ENCODE assay signal across 8 cellular contexts in the genomic region with DNA sequence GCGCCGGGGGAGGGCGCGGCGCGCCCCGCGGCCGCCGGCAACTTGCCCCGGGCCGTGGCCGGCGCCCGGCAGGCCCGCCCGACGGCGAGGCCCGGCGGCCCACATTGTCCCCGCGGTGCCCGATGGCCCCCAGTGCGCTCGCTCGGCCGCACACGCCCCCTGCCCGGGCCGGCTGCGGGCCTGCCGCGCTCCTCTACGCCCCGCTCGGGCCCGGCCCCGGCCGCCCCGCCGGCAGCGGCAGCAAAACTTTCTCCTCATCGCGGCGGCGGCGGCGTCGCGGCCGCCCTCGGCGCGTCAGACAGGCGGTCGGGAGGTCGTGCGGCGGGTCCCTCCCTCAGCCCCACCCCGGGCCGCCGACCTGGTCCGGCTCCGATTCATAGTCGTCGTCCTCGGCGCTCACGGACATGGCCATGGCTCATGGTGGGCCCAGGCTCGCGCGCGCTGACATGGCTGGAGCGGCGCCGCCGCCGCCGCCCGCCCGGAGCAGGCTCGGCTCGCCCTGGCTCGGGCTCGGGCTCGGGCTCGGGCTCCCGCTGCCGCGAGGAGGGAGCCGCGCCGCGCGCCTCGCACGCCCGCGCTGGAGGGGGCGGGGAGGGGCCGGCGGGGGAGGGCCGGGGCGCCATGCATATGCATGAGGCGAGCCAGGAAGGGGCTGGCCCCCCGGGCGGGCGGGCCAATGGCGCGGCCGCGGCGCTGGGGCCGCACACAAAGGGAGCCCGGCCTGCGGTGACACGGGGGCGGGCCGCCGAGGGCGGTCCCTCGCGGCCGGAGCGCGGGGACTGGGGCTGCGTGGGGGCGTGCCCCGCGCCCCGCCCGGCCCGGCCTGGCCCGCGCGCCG.
DNase-seq lines count a peak whose midpoint lies in the region; ATAC-seq and TF ChIP-seq lines count a peak whose summit lies in the region.

No MANE protein-coding gene starts in this region.

- WGBS in liver, result under 1% methylated on average over 138 of the region's 138 CpGs

- peaks cover 3 to 11% (median 8%) of the 10 kb centered on the region in 4 donors for H3K4me1 ChIP-seq in liver (ENCODE audit: control insufficient read depth in 4 of 4, insufficient read depth in 4 of 4, low read length in 3 of 4)

- no peak for TF ChIP-seq CTCF in coronary artery (IDR thresholded peaks at IDR 0.05)
- no peak for TF ChIP-seq CTCF in liver (IDR thresholded peaks at IDR 0.05; ENCODE audit: low read depth, low read length, missing input control)

- peak; percentile 72 for TF ChIP-seq POLR2A in GM18951 (IDR thresholded peaks at IDR 0.05; ENCODE audit: extremely low read depth, insufficient read depth, insufficient read length)

- in situ Hi-C loops in GM18951 (cut with MboI; ENCODE audit: low sequenced_read_pairs, unreplicated experiment), result no loop called here

- no peak overlapping the region for H3K9ac ChIP-seq in liver (ENCODE audit: low read depth in 1 of 2, low read length in 2 of 2)

- TF ChIP-seq RAD21 in liver (IDR thresholded peaks at IDR 0.05), result no peak

- H3K9me3 ChIP-seq in liver (ENCODE audit: control insufficient read depth in 4 of 4, low read length in 3 of 4), result no peaks in the 10 kb centered on the region

- peak overlapping the region; percentile 69 to 90 for H3K27ac ChIP-seq in coronary artery
- H3K27ac ChIP-seq in liver (ENCODE audit: low read depth in 1 of 2, low read length in 2 of 2), result peak overlapping the region; percentile 28 to 62

- DNase-seq in AG20443 (ENCODE audit: low spot score), result peak; percentile 98
- peak; percentile 95 for DNase-seq in NCI-H345 (lab: John Stamatoyannopoulos, UW)
- peak; percentile 83 to 84 for DNase-seq in activated CD4-positive, alpha-beta T cell treated with anti-CD3 and anti-CD28 coated beads for 4 hours
- peak; percentile 91 for DNase-seq in coronary artery (ENCODE audit: low spot score)
- peak; percentile 81 to 83 for DNase-seq in stimulated activated CD4-positive, alpha-beta T cell treated with anti-CD3 and anti-CD28 coated beads, Interleukin-2, amount 100 ng/mL, for 48 hours

- peak overlapping the region; percentile 75 for H3K4me3 ChIP-seq in coronary artery
- peak overlapping the region in 2 of 3 donors; percentile 57 to 86 for H3K4me3 ChIP-seq in liver (ENCODE audit: low read depth in 1 of 3, low read length in 3 of 3)

- ATAC-seq in HG03139 (IDR thresholded peaks at IDR 0.05; ENCODE audit: unreplicated experiment), result peak; percentile 86

- no peaks in the 10 kb centered on the region for H3K36me3 ChIP-seq in liver (ENCODE audit: control insufficient read depth in 4 of 4, insufficient read depth in 3 of 4, low read depth in 1 of 4, low read length in 3 of 4)

- no peaks in the 10 kb centered on the region for H3K27me3 ChIP-seq in liver (ENCODE audit: control insufficient read depth in 4 of 4, insufficient read depth in 4 of 4, low read length in 3 of 4)

TF ChIP-seq in liver, 16 proteins besides CTCF, POLR2A, EP300 and RAD21:
- TF ChIP-seq, protein P1, sequence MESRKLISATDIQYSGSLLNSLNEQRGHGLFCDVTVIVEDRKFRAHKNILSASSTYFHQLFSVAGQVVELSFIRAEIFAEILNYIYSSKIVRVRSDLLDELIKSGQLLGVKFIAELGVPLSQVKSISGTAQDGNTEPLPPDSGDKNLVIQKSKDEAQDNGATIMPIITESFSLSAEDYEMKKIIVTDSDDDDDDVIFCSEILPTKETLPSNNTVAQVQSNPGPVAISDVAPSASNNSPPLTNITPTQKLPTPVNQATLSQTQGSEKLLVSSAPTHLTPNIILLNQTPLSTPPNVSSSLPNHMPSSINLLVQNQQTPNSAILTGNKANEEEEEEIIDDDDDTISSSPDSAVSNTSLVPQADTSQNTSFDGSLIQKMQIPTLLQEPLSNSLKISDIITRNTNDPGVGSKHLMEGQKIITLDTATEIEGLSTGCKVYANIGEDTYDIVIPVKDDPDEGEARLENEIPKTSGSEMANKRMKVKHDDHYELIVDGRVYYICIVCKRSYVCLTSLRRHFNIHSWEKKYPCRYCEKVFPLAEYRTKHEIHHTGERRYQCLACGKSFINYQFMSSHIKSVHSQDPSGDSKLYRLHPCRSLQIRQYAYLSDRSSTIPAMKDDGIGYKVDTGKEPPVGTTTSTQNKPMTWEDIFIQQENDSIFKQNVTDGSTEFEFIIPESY (IDR thresholded peaks at IDR 0.05), result no peak
- TF ChIP-seq TAF1 (conservative IDR thresholded peaks at IDR 0.05) (no peak), GABPA (IDR thresholded peaks at IDR 0.05 in 1 of 2, conservative IDR thresholded peaks at IDR 0.05 in 1 of 2) (no peak), FOXA1 (IDR thresholded peaks at IDR 0.05) (no peak), FOXA2 (IDR thresholded peaks at IDR 0.05) (no peak)
- TF ChIP-seq, protein P2, sequence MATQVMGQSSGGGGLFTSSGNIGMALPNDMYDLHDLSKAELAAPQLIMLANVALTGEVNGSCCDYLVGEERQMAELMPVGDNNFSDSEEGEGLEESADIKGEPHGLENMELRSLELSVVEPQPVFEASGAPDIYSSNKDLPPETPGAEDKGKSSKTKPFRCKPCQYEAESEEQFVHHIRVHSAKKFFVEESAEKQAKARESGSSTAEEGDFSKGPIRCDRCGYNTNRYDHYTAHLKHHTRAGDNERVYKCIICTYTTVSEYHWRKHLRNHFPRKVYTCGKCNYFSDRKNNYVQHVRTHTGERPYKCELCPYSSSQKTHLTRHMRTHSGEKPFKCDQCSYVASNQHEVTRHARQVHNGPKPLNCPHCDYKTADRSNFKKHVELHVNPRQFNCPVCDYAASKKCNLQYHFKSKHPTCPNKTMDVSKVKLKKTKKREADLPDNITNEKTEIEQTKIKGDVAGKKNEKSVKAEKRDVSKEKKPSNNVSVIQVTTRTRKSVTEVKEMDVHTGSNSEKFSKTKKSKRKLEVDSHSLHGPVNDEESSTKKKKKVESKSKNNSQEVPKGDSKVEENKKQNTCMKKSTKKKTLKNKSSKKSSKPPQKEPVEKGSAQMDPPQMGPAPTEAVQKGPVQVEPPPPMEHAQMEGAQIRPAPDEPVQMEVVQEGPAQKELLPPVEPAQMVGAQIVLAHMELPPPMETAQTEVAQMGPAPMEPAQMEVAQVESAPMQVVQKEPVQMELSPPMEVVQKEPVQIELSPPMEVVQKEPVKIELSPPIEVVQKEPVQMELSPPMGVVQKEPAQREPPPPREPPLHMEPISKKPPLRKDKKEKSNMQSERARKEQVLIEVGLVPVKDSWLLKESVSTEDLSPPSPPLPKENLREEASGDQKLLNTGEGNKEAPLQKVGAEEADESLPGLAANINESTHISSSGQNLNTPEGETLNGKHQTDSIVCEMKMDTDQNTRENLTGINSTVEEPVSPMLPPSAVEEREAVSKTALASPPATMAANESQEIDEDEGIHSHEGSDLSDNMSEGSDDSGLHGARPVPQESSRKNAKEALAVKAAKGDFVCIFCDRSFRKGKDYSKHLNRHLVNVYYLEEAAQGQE (IDR thresholded peaks at IDR 0.05), result no peak
TF ChIP-seq in liver: peak in this region for 0.

Comparison
In these comparisons a context has a peak if more than half of its experiments do, and no peak if none do; other contexts are left out.
1. Peak in every context shown above with its lines: DNase-seq, ATAC-seq, H3K4me3 ChIP-seq and H3K27ac ChIP-seq.